ENCODE assay signal across 7 cellular contexts in genomic region chr2:80938463-80938862, GRCh38.
"Had no signal": no experiment of that assay in that cellular context is flagged by ENCODE, and none has a peak within 500 bp of the region (broad histone marks: within the 10 kb centered on the region; RNA-seq: fewer than 3 reads in every experiment).

No MANE protein-coding gene starts in this region.

- H3K9ac ChIP-seq: KMS-11 had no signal

- H3K4me2 ChIP-seq: KMS-11 had no signal

- H3K27ac ChIP-seq: HL-60, KMS-11 had no signal

- FAIRE-seq: HTR-8/SVneo, K562 had no signal

- DNase-seq: IMR-90, KBM-7, KG1 had no signal

- ATAC-seq: K562 had no signal

- H3K4me3 ChIP-seq: K562 had no signal
